22 cellular contexts compared by ENCODE assay signal in the genomic region with DNA sequence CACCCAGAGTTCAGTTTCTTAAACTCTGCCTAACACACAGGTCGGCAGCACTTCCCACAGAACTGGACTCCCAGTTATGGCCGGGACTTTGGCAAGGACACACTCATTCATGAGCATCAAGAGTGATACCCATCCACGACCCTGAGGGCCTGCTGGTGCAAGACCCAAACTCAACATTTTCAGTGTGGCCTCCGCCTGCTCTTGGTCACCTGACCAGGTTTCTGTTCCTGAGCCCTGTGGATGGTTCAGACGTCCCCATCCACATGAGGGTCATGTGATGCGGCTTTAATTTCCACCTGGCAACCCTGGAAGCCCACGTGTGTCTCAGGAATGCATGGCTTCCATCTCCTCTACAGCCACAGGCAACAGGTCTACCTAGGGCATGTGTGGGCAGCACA.
DNase-seq lines count a peak whose midpoint lies in the region; ATAC-seq, FAIRE-seq and TF ChIP-seq lines count a peak whose summit lies in the region.
"Had no signal": no experiment of that assay in that cellular context is flagged by ENCODE, and none has a peak within 500 bp of the region (broad histone marks: within the 10 kb centered on the region; RNA-seq: fewer than 3 reads in every experiment).

No MANE protein-coding gene starts in this region.

- H3K23me2 ChIP-seq in H1 (ENCODE audit: low read depth, low read length): no peaks in the 10 kb centered on the region

- H2AFZ ChIP-seq in H1 (ENCODE audit: low read length): no peak overlapping the region
- H2AFZ ChIP-seq: GM23338 had no signal

- no peak overlapping the region for H3K4ac ChIP-seq in H1 (replicated peaks; ENCODE audit: insufficient read length, low read depth, low read length)

- CTCF ChIA-PET in H1 (lab: Charles Lee; ENCODE audit: partially characterized antibody): no interaction called here

- H3K9me3 ChIP-seq in H1 (ENCODE audit: insufficient read depth in 2 of 2, low read depth in 1 of 2, low read length in 1 of 2) (no peaks in the 10 kb centered on the region), vagina (no peaks in the 10 kb centered on the region)
- H3K9me3 ChIP-seq: SJCRH30 had no signal

- DNase-seq in Right ventricle myocardium superior (peak; percentile 15), left cardiac atrium (no peak), H1 (ENCODE audit: low read depth in 1 of 2, low spot score in 2 of 2) (no peak), mesenteric fat pad (ENCODE audit: low spot score) (peak; percentile 78), vagina (ENCODE audit: extremely low spot score in 2 of 2) (no peak), natural killer cell (no peak)
- no peak for DNase-seq in activated T-helper 1 cell treated with anti-CD3 and anti-CD28 coated beads, Interleukin-12 subunit alpha, Interleukin-12 subunit beta, Interleukin-2, Interleukin-4 antibody, amounts not matched to agents 30 ng/mL and 10 ng/mL and 1 ng/mL, durations not matched to agents 14 hours and 24 hours and 36 hours (ENCODE audit: low spot score)
- DNase-seq: HCEC 1CT; NCI-H1092 treated with DMSO at 0.1 percent for 48 hours; NCI-H1436 treated with DMSO at 0.1 percent for 48 hours; NCI-H1930; NCI-H2227 treated with DMSO at 0.1 percent for 48 hours; NCI-H510A; NK-92 treated with Interleukin-12 subunit alpha and Interleukin-12 subunit beta, amount 100 ng/mL, for 24 hours; SJCRH30 had no signal

- intact Hi-C loops in Right ventricle myocardium superior (cut with DNase I) (loop anchor here (5.0 kb wide), 2 partner anchors 87 to 242 kb away; no protein-coding TSS in a partner anchor), left cardiac atrium (cut with DNase I) (loop anchor here in 1 of 2 donors (2.0 kb wide), 2 partner anchors 121 to 245 kb away; a partner anchor contains a TSS), vagina (cut with DNase I) (no loop called here), natural killer cell (cut with micrococcal nuclease) (no loop called here)
- intact Hi-C loops in activated T-helper 1 cell treated with anti-CD3 and anti-CD28 coated beads, Interleukin-12 subunit alpha, Interleukin-12 subunit beta, Interleukin-2, Interleukin-4 antibody, amounts not matched to agents 30 ng/mL and 10 ng/mL and 1 ng/mL, durations not matched to agents 14 hours and 24 hours and 36 hours (cut with micrococcal nuclease): no loop called here

- H3K27me3 Mint-ChIP-seq in natural killer cell (ENCODE audit: low read depth in 2 of 2): peaks cover 20 to 37% of the 10 kb centered on the region in 2 donors
- H3K27me3 Mint-ChIP-seq in activated T-helper 1 cell treated with anti-CD3 and anti-CD28 coated beads, Interleukin-12 subunit alpha, Interleukin-12 subunit beta, Interleukin-2, Interleukin-4 antibody, amounts not matched to agents 30 ng/mL and 10 ng/mL and 1 ng/mL, durations not matched to agents 14 hours and 24 hours and 36 hours (ENCODE audit: insufficient read depth): no peaks in the 10 kb centered on the region

- no peak for TF ChIP-seq RAD21 in H1 (IDR thresholded peaks at IDR 0.05 in 1 of 2, conservative IDR thresholded peaks at IDR 0.05 in 1 of 2; ENCODE audit: low read depth in 2 of 2, low read length in 2 of 2)

- H3K27me3 ChIP-seq in H1 (replicated peaks in 1 of 4; ENCODE audit: control insufficient read depth in 3 of 4, extremely low read depth in 1 of 4, insufficient read depth in 3 of 4, low read length in 3 of 4) (no peaks in the 10 kb centered on the region), vagina (no peaks in the 10 kb centered on the region)
- H3K27me3 ChIP-seq: SJCRH30 had no signal

- no peak overlapping the region for H3K9ac ChIP-seq in H1 (replicated peaks in 1 of 4; ENCODE audit: extremely low read depth in 1 of 4, low read depth in 3 of 4, low read length in 3 of 4)
- H3K9ac ChIP-seq: KMS-11 had no signal

- no peak overlapping the region for H2BK12ac ChIP-seq in H1 (ENCODE audit: low read depth, low read length)

- no peaks in the 10 kb centered on the region for H4K20me1 ChIP-seq in H1 (replicated peaks in 1 of 2; ENCODE audit: control insufficient read depth in 1 of 2, insufficient read depth in 2 of 2, low read length in 2 of 2)

- H3K23ac ChIP-seq in H1 (ENCODE audit: insufficient read length): no peak overlapping the region

- TF ChIP-seq CTCF in H1 (IDR thresholded peaks at IDR 0.05; ENCODE audit: control extremely low read depth in 1 of 3, insufficient read depth in 1 of 3, low read depth in 1 of 3, low read length in 3 of 3): no peak
- TF ChIP-seq CTCF in vagina (IDR thresholded peaks at IDR 0.05): no peak
- TF ChIP-seq CTCF in natural killer cell (IDR thresholded peaks at IDR 0.05): no peak

- no peak for TF ChIP-seq EP300 in H1 (IDR thresholded peaks at IDR 0.05; ENCODE audit: borderline replicate concordance in 1 of 2, low read depth in 2 of 2, low read length in 2 of 2)

- FAIRE-seq in H1 (lab: Jason Lieb, UNC): no peak
- FAIRE-seq: A204.1, G401.6, GM12892 had no signal

- H4K91ac ChIP-seq in H1 (replicated peaks; ENCODE audit: insufficient read length, low read length): no peak overlapping the region

- no peak for TF ChIP-seq POLR2A in H1 (IDR thresholded peaks at IDR 0.05; ENCODE audit: control extremely low read depth in 1 of 2, low read depth in 2 of 2, low read length in 2 of 2)
- TF ChIP-seq POLR2A in vagina (IDR thresholded peaks at IDR 0.05): no peak

- H3K79me1 ChIP-seq in H1 (ENCODE audit: low read depth, low read length): no peaks in the 10 kb centered on the region

- H3K4me3 Mint-ChIP-seq in natural killer cell: no peak overlapping the region
- H3K4me3 Mint-ChIP-seq in activated T-helper 1 cell treated with anti-CD3 and anti-CD28 coated beads, Interleukin-12 subunit alpha, Interleukin-12 subunit beta, Interleukin-2, Interleukin-4 antibody, amounts not matched to agents 30 ng/mL and 10 ng/mL and 1 ng/mL, durations not matched to agents 14 hours and 24 hours and 36 hours: no peak overlapping the region
- H3K4me3 Mint-ChIP-seq: GM23338 had no signal

- no peak overlapping the region for H2BK120ac ChIP-seq in H1 (replicated peaks; ENCODE audit: low read depth, low read length)

- H3K36me3 Mint-ChIP-seq in natural killer cell: no peaks in the 10 kb centered on the region
- no peaks in the 10 kb centered on the region for H3K36me3 Mint-ChIP-seq in activated T-helper 1 cell treated with anti-CD3 and anti-CD28 coated beads, Interleukin-12 subunit alpha, Interleukin-12 subunit beta, Interleukin-2, Interleukin-4 antibody, amounts not matched to agents 30 ng/mL and 10 ng/mL and 1 ng/mL, durations not matched to agents 14 hours and 24 hours and 36 hours (ENCODE audit: low read depth)

- no peak overlapping the region for H4K8ac ChIP-seq in H1 (ENCODE audit: extremely low read depth, insufficient read depth, low read length)

- peaks cover 0 to 9% of the 10 kb centered on the region in 2 donors for H3K4me1 Mint-ChIP-seq in natural killer cell
- no peaks in the 10 kb centered on the region for H3K4me1 Mint-ChIP-seq in activated T-helper 1 cell treated with anti-CD3 and anti-CD28 coated beads, Interleukin-12 subunit alpha, Interleukin-12 subunit beta, Interleukin-2, Interleukin-4 antibody, amounts not matched to agents 30 ng/mL and 10 ng/mL and 1 ng/mL, durations not matched to agents 14 hours and 24 hours and 36 hours (ENCODE audit: low read depth)

- WGBS in H1 (ENCODE audit: extremely low coverage in 1 of 2, insufficient coverage in 1 of 2, insufficient read length in 1 of 2, insufficient replicate concordance in 2 of 2, low coverage in 1 of 2, low lambda C conversion rate in 2 of 2, missing lambda C conversion rate in 1 of 2), 2 experiments: 86% methylated on average over 7 of the region's 7 CpGs; no CpG with 5 or more reads in 1 of the 2 experiments

- no peak overlapping the region for H4K5ac ChIP-seq in H1 (ENCODE audit: insufficient read length, low read depth, low read length)

- H3K27ac ChIP-seq in H1 (ENCODE audit: low read depth, low read length) (no peak overlapping the region), vagina (peak overlapping the region; percentile 83)
- H3K27ac ChIP-seq: C4-2B, KMS-11, RWPE1, SJCRH30 had no signal

- H2BK20ac ChIP-seq in H1 (ENCODE audit: low read length): no peak overlapping the region

- POLR2A ChIA-PET in H1 (lab: Charles Lee; ENCODE audit: partially characterized antibody): no interaction called here

- H2BK15ac ChIP-seq in H1 (ENCODE audit: low read length): 0 out of 2 replicates have a peak overlapping the region, but pooled peaks have one; percentile 29

- peaks cover 0 to 4% (median 2%) of the 10 kb centered on the region in 4 experiments; a peak in 3 of 7 replicates for H3K4me1 ChIP-seq in H1 (replicated peaks in 1 of 4; ENCODE audit: control insufficient read depth in 3 of 4, insufficient read depth in 4 of 4, low read length in 3 of 4)
- peaks cover 22% of the 10 kb centered on the region for H3K4me1 ChIP-seq in vagina
- H3K4me1 ChIP-seq: SJCRH30 had no signal

- no peak overlapping the region for H3K56ac ChIP-seq in H1 (replicated peaks; ENCODE audit: insufficient read length, low read depth, low read length)

- H3K4me3 ChIP-seq in H1 (ENCODE audit: extremely low read depth in 1 of 4, insufficient read depth in 2 of 4, low read depth in 3 of 4, low read length in 4 of 4) (no peak overlapping the region), vagina (no peak overlapping the region)
- H3K4me3 ChIP-seq: GM23338, SJCRH30 had no signal

- H3K18ac ChIP-seq in H1 (ENCODE audit: extremely low read depth, low read length): no peak overlapping the region

- H3K79me2 ChIP-seq in H1 (ENCODE audit: control insufficient read depth in 1 of 2, insufficient read depth in 2 of 2, low read length in 2 of 2): no peaks in the 10 kb centered on the region

- H3K14ac ChIP-seq in H1 (ENCODE audit: insufficient read length): no peak overlapping the region

- H2AK5ac ChIP-seq in H1 (ENCODE audit: low read depth, low read length): no peak overlapping the region

- ATAC-seq in Right ventricle myocardium superior (ENCODE audit: poor library complexity) (no peak), left cardiac atrium (no peak), natural killer cell (no peak)
- ATAC-seq: GM23338 had no signal

- no peak overlapping the region for H2BK5ac ChIP-seq in H1 (ENCODE audit: low read depth, low read length)

- H3K4me2 ChIP-seq in H1 (ENCODE audit: insufficient read depth in 1 of 2, low read depth in 2 of 2, low read length in 2 of 2): no peak overlapping the region
- H3K4me2 ChIP-seq: GM23338, KMS-11 had no signal

- no peaks in the 10 kb centered on the region for H3K9me3 Mint-ChIP-seq in natural killer cell
- H3K9me3 Mint-ChIP-seq in activated T-helper 1 cell treated with anti-CD3 and anti-CD28 coated beads, Interleukin-12 subunit alpha, Interleukin-12 subunit beta, Interleukin-2, Interleukin-4 antibody, amounts not matched to agents 30 ng/mL and 10 ng/mL and 1 ng/mL, durations not matched to agents 14 hours and 24 hours and 36 hours: peaks cover 9% of the 10 kb centered on the region

- H3K27ac Mint-ChIP-seq in natural killer cell: no peak overlapping the region
- H3K27ac Mint-ChIP-seq in activated T-helper 1 cell treated with anti-CD3 and anti-CD28 coated beads, Interleukin-12 subunit alpha, Interleukin-12 subunit beta, Interleukin-2, Interleukin-4 antibody, amounts not matched to agents 30 ng/mL and 10 ng/mL and 1 ng/mL, durations not matched to agents 14 hours and 24 hours and 36 hours: no peak overlapping the region

- H3K36me3 ChIP-seq in H1 (ENCODE audit: control insufficient read depth in 2 of 4, insufficient read depth in 4 of 4, low read length in 3 of 4) (no peaks in the 10 kb centered on the region), vagina (no peaks in the 10 kb centered on the region)
- H3K36me3 ChIP-seq: SJCRH30 had no signal

Comparison
In these comparisons a context has a peak if more than half of its experiments do, and no peak if none do; other contexts are left out.
1. DNase-seq: peak in Right ventricle myocardium superior (single experiment) and mesenteric fat pad (single experiment); none in left cardiac atrium (single experiment), H1 (0 of 2), vagina (0 of 2), natural killer cell (single experiment) and activated T-helper 1 cell treated with anti-CD3 and anti-CD28 coated beads, Interleukin-12 subunit alpha, Interleukin-12 subunit beta, Interleukin-2, Interleukin-4 antibody, amounts not matched to agents 30 ng/mL and 10 ng/mL and 1 ng/mL, durations not matched to agents 14 hours and 24 hours and 36 hours (single experiment).